In genomic region chr15:31934821-31935220, GRCh38 we compare ENCODE assay signal across 19 cellular contexts.
A peak's percentile ranks its signal among the peaks of the same experiment; 100 is the strongest.
DNase-seq lines count a peak whose midpoint lies in the region; ATAC-seq, FAIRE-seq and TF ChIP-seq lines count a peak whose summit lies in the region.
"Had no signal": no experiment of that assay in that cellular context is flagged by ENCODE, and none has a peak within 500 bp of the region (broad histone marks: within the 10 kb centered on the region; RNA-seq: fewer than 3 reads in every experiment).

No MANE protein-coding gene starts in this region.

- in situ Hi-C loops in astrocyte of the cerebellum (cut with HindIII; ENCODE audit: low sequenced_read_pairs): no loop called here

- no peak for TF ChIP-seq CTCF in astrocyte of the cerebellum (IDR thresholded peaks at IDR 0.05; ENCODE audit: low read depth, low read length, missing control alignments)
- no peak for TF ChIP-seq CTCF in foreskin fibroblast (IDR thresholded peaks at IDR 0.05; ENCODE audit: low read depth, low read length)

- peak; percentile 52 to 69 for ATAC-seq in activated T-cell treated with anti-CD3 and anti-CD28 coated beads, Interleukin-2, amount 50 U/mL, for 72 hours (replicated peaks in 1 of 2)
- ATAC-seq: A549 had no signal

- no peak overlapping the region for H3K27ac Mint-ChIP-seq in activated T-cell treated with anti-CD3 and anti-CD28 coated beads, Interleukin-2, amount 50 U/mL, for 72 hours
- H3K27ac Mint-ChIP-seq: CD14-positive monocyte had no signal

- no peak overlapping the region for H3K4me3 Mint-ChIP-seq in activated T-cell treated with anti-CD3 and anti-CD28 coated beads, Interleukin-2, amount 50 U/mL, for 72 hours
- H3K4me3 Mint-ChIP-seq: CD14-positive monocyte had no signal

- peaks cover 17% of the 10 kb centered on the region for H3K4me1 Mint-ChIP-seq in activated T-cell treated with anti-CD3 and anti-CD28 coated beads, Interleukin-2, amount 50 U/mL, for 72 hours (ENCODE audit: low read depth)
- H3K4me1 Mint-ChIP-seq: CD14-positive monocyte had no signal

- H3K9me3 Mint-ChIP-seq in activated T-cell treated with anti-CD3 and anti-CD28 coated beads, Interleukin-2, amount 50 U/mL, for 72 hours: no peaks in the 10 kb centered on the region

- no peak overlapping the region for H3K4me3 ChIP-seq in astrocyte of the cerebellum (ENCODE audit: low read depth, low read length)
- H3K4me3 ChIP-seq in foreskin fibroblast (ENCODE audit: low read depth in 1 of 2, low read length in 2 of 2): no peak overlapping the region
- H3K4me3 ChIP-seq: A549 had no signal

- DNase-seq in activated T-cell treated with anti-CD3 and anti-CD28 coated beads, Interleukin-2, amount 50 U/mL, for 72 hours: no peak
- no peak for DNase-seq in activated T-cell treated with anti-CD3 and anti-CD28 coated beads, Interleukin-2, amount 50 U/mL, for 48 hours
- DNase-seq in RKO (ENCODE audit: low spot score) (peak; percentile 75), astrocyte of the cerebellum (ENCODE audit: low read depth) (peak; percentile 76), urothelium cell line (ENCODE audit: low spot score) (peak; percentile 48), AG08395 (ENCODE audit: low spot score) (no peak), foreskin fibroblast (no peak), NOMO-1 treated with dmso at 0.1 percent for 144 hours (lab: John Stamatoyannopoulos, UW; ENCODE audit: unreplicated experiment) (no peak)
- DNase-seq: Caco-2; GDM1; NCI-H1436 treated with DMSO at 0.1 percent for 48 hours; NCI-H2081 treated with DMSO at 0.1 percent for 48 hours; NCI-H2227 treated with DMSO at 0.1 percent for 48 hours; NK-92 treated with Interleukin-12 subunit alpha and Interleukin-12 subunit beta, amount 100 ng/mL, for 24 hours; SHP77 had no signal

- no peak for FAIRE-seq in urothelium cell line (lab: Jason Lieb, UNC)
- FAIRE-seq: A549, GM12892, GM19239 had no signal

- H3K27me3 Mint-ChIP-seq in activated T-cell treated with anti-CD3 and anti-CD28 coated beads, Interleukin-2, amount 50 U/mL, for 72 hours (ENCODE audit: low read depth): peaks cover 21% of the 10 kb centered on the region

- H3K36me3 Mint-ChIP-seq in activated T-cell treated with anti-CD3 and anti-CD28 coated beads, Interleukin-2, amount 50 U/mL, for 72 hours (ENCODE audit: insufficient read depth in 2 of 2): no peaks in the 10 kb centered on the region
- H3K36me3 Mint-ChIP-seq: CD14-positive monocyte had no signal

Comparison
In these comparisons a context has a peak if more than half of its experiments do, and no peak if none do; other contexts are left out.
1. DNase-seq: peak in RKO (single experiment), astrocyte of the cerebellum (single experiment) and urothelium cell line (single experiment); none in activated T-cell treated with anti-CD3 and anti-CD28 coated beads, Interleukin-2, amount 50 U/mL, for 72 hours (0 of 2), activated T-cell treated with anti-CD3 and anti-CD28 coated beads, Interleukin-2, amount 50 U/mL, for 48 hours (0 of 2), AG08395 (single experiment), foreskin fibroblast (0 of 2) and NOMO-1 treated with dmso at 0.1 percent for 144 hours (single experiment).